In genomic region chr11:84384637-84385227, GRCh38 we compare ENCODE assay signal across 10 cellular contexts.
DNase-seq lines count a peak whose midpoint lies in the region; ATAC-seq and TF ChIP-seq lines count a peak whose summit lies in the region.
"Had no signal": no experiment of that assay in that cellular context is flagged by ENCODE, and none has a peak within 500 bp of the region (broad histone marks: within the 10 kb centered on the region; RNA-seq: fewer than 3 reads in every experiment).

No MANE protein-coding gene starts in this region.

- H3K36me3 ChIP-seq in SJCRH30 (no peaks in the 10 kb centered on the region), endodermal cell (ENCODE audit: control insufficient read depth, insufficient read depth, low read length) (no peaks in the 10 kb centered on the region)

- H3K4me1 ChIP-seq in SJCRH30 (peaks cover 12% of the 10 kb centered on the region), endodermal cell (ENCODE audit: control insufficient read depth, insufficient read depth, low read length) (peaks cover 4% of the 10 kb centered on the region)

- H3K4me3 Mint-ChIP-seq in endodermal cell: no peak overlapping the region
- H3K4me3 Mint-ChIP-seq: activated naive CD8-positive, alpha-beta T cell treated with anti-CD3 and anti-CD28 coated beads, Interleukin-2, amount 10 ng/mL, durations not matched to agents 7 days and 5 days; CD8-positive, alpha-beta memory T cell had no signal

- no peak overlapping the region for H3K4me3 ChIP-seq in SJCRH30
- no peak overlapping the region for H3K4me3 ChIP-seq in endodermal cell (ENCODE audit: low read length)

- peak; percentile 16 for DNase-seq in NCI-H146 (lab: John Stamatoyannopoulos, UW)
- DNase-seq in NCI-H146 treated with DMSO at 0.1 percent for 48 hours (lab: John Stamatoyannopoulos, UW; ENCODE audit: unreplicated experiment): no peak
- peak; percentile 46 to 80 for DNase-seq in SJCRH30
- DNase-seq in endodermal cell: peak; percentile 79
- DNase-seq in myocyte (ENCODE audit: low read depth): peak; percentile 36
- DNase-seq: activated naive CD8-positive, alpha-beta T cell treated with anti-CD3 and anti-CD28 coated beads, Interleukin-2, amount 10 ng/mL, durations not matched to agents 7 days and 5 days had no signal

- H3K27me3 Mint-ChIP-seq in endodermal cell (ENCODE audit: insufficient read depth): no peaks in the 10 kb centered on the region
- H3K27me3 Mint-ChIP-seq: activated naive CD8-positive, alpha-beta T cell treated with anti-CD3 and anti-CD28 coated beads, Interleukin-2, amount 10 ng/mL, durations not matched to agents 7 days and 5 days; CD8-positive, alpha-beta memory T cell had no signal

- no peaks in the 10 kb centered on the region for H3K36me3 Mint-ChIP-seq in endodermal cell (ENCODE audit: low read depth)
- H3K36me3 Mint-ChIP-seq: activated naive CD8-positive, alpha-beta T cell treated with anti-CD3 and anti-CD28 coated beads, Interleukin-2, amount 10 ng/mL, durations not matched to agents 7 days and 5 days; CD8-positive, alpha-beta memory T cell had no signal

- peak; percentile 92 for TF ChIP-seq CTCF in endodermal cell (conservative IDR thresholded peaks at IDR 0.05)

- H3K27me3 ChIP-seq in SJCRH30: no peaks in the 10 kb centered on the region
- H3K27me3 ChIP-seq in endodermal cell (ENCODE audit: control insufficient read depth, insufficient read depth, low read length, poor library complexity, severe bottlenecking): no peaks in the 10 kb centered on the region

- no peaks in the 10 kb centered on the region for H3K9me3 Mint-ChIP-seq in endodermal cell
- H3K9me3 Mint-ChIP-seq: activated naive CD8-positive, alpha-beta T cell treated with anti-CD3 and anti-CD28 coated beads, Interleukin-2, amount 10 ng/mL, durations not matched to agents 7 days and 5 days had no signal

- 30 to 50% methylated on average over 2 to 4 of the region's 4 CpGs for WGBS in endodermal cell (ENCODE audit: insufficient coverage in 1 of 2, insufficient read length in 1 of 2), 2 experiments

- H3K27ac Mint-ChIP-seq in endodermal cell: no peak overlapping the region
- H3K27ac Mint-ChIP-seq: activated naive CD8-positive, alpha-beta T cell treated with anti-CD3 and anti-CD28 coated beads, Interleukin-2, amount 10 ng/mL, durations not matched to agents 7 days and 5 days; CD8-positive, alpha-beta memory T cell had no signal

- H3K9ac ChIP-seq in endodermal cell (ENCODE audit: extremely low read depth, low read length, poor library complexity, severe bottlenecking): no peak overlapping the region

- peaks cover 1% of the 10 kb centered on the region for H3K4me1 Mint-ChIP-seq in endodermal cell
- H3K4me1 Mint-ChIP-seq: activated naive CD8-positive, alpha-beta T cell treated with anti-CD3 and anti-CD28 coated beads, Interleukin-2, amount 10 ng/mL, durations not matched to agents 7 days and 5 days; CD8-positive, alpha-beta memory T cell had no signal

- no peaks in the 10 kb centered on the region for H3K9me3 ChIP-seq in SJCRH30 (replicated peaks)
- H3K9me3 ChIP-seq in endodermal cell (ENCODE audit: control insufficient read depth, low read length): no peaks in the 10 kb centered on the region

- ATAC-seq in GM18870 (IDR thresholded peaks at IDR 0.05; ENCODE audit: unreplicated experiment) (peak; percentile 88), HG03469 (IDR thresholded peaks at IDR 0.05; ENCODE audit: unreplicated experiment) (peak; percentile 79), HG02840 (IDR thresholded peaks at IDR 0.05; ENCODE audit: low FRiP score, unreplicated experiment) (no peak)

- no peak overlapping the region for H3K27ac ChIP-seq in SJCRH30
- H3K27ac ChIP-seq in endodermal cell (ENCODE audit: low read depth, low read length): no peak overlapping the region
